8 cellular contexts compared by ENCODE assay signal in the genomic region with DNA sequence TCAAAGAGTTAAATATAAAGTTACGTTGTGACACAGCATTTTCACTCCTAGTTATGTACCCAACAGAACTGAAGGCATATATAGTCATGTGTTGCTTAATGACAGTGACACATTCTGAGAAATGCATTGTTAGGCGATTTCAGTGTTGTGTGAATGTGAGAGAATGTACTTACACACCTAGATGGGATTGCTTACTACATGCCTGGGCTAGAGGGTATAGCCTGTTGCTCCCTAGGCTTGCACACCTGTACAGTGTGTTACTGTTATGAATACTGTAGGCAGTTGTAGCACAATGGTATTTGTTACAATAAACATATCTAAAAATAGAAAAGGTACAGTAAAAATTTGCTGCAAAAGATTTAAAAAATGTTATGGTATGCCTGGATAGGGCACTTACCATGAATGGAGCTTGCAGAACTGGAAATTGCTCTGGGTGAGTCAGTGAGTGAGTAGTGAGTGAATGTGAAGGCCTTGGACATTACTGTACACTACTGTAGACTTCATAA.
A peak's percentile ranks its signal among the peaks of the same experiment; 100 is the strongest.
DNase-seq lines count a peak whose midpoint lies in the region; ATAC-seq and TF ChIP-seq lines count a peak whose summit lies in the region.

No MANE protein-coding gene starts in this region.

- peak; percentile 59 for DNase-seq in GM12865 (ENCODE audit: low read depth)
- DNase-seq in HFFc6 = peak; percentile 87
- DNase-seq in NOMO-1 treated with DMSO at 0.1 percent for 48 hours (lab: John Stamatoyannopoulos, UW; ENCODE audit: unreplicated experiment) = peak; percentile 89
- peak; percentile 34 for DNase-seq in fibroblast of pulmonary artery (ENCODE audit: low read depth)
- DNase-seq in CD4-positive, alpha-beta memory T cell = no peak
- no peak for DNase-seq in right atrium auricular region (ENCODE audit: low spot score)
- no peak for DNase-seq in left ventricle myocardium inferior

- peak overlapping the region; percentile 83 for H3K27ac Mint-ChIP-seq in HFFc6
- H3K27ac Mint-ChIP-seq in CD4-positive, alpha-beta memory T cell = no peak overlapping the region

- no peaks in the 10 kb centered on the region for H3K27me3 ChIP-seq in CD4-positive, alpha-beta memory T cell (ENCODE audit: insufficient read depth, low read length)
- H3K27me3 ChIP-seq in right atrium auricular region (no peaks in the 10 kb centered on the region), left ventricle myocardium inferior (ENCODE audit: low read depth) (no peaks in the 10 kb centered on the region)

- H3K36me3 Mint-ChIP-seq in HFFc6 (ENCODE audit: low read depth) = peaks cover 46% of the 10 kb centered on the region
- H3K36me3 Mint-ChIP-seq in CD4-positive, alpha-beta memory T cell = peaks cover 3 to 12% of the 10 kb centered on the region in 2 donors

- H3K4me1 ChIP-seq in CD4-positive, alpha-beta memory T cell (ENCODE audit: insufficient read depth, low read length) = no peaks in the 10 kb centered on the region
- H3K4me1 ChIP-seq in right atrium auricular region (no peaks in the 10 kb centered on the region), left ventricle myocardium inferior (peaks cover 8% of the 10 kb centered on the region)

- POLR2A ChIA-PET in CD4-positive, alpha-beta memory T cell (lab: Charles Lee; ENCODE audit: partially characterized antibody) = no interaction called here

- no peak overlapping the region for H3K27ac ChIP-seq in CD4-positive, alpha-beta memory T cell (ENCODE audit: low read depth, low read length)
- H3K27ac ChIP-seq in right atrium auricular region (no peak overlapping the region), left ventricle myocardium inferior (replicated peaks) (no peak overlapping the region)

- H3K9me3 ChIP-seq in CD4-positive, alpha-beta memory T cell (ENCODE audit: control insufficient read depth in 1 of 2, low read length in 2 of 2) = no peaks in the 10 kb centered on the region
- H3K9me3 ChIP-seq in right atrium auricular region (no peaks in the 10 kb centered on the region), left ventricle myocardium inferior (replicated peaks) (no peaks in the 10 kb centered on the region)

- no peak for ATAC-seq in HG02981 (IDR thresholded peaks at IDR 0.05; ENCODE audit: unreplicated experiment)

- H3K4me3 Mint-ChIP-seq in HFFc6 = peak overlapping the region; percentile 45
- H3K4me3 Mint-ChIP-seq in CD4-positive, alpha-beta memory T cell = no peak overlapping the region

- intact Hi-C loops in CD4-positive, alpha-beta memory T cell (cut with micrococcal nuclease) = no loop called here
- intact Hi-C loops in left ventricle myocardium inferior (cut with micrococcal nuclease) = no loop called here

- H3K27me3 Mint-ChIP-seq in HFFc6 (ENCODE audit: insufficient read depth) = no peaks in the 10 kb centered on the region
- no peaks in the 10 kb centered on the region for H3K27me3 Mint-ChIP-seq in CD4-positive, alpha-beta memory T cell

- no peaks in the 10 kb centered on the region for H3K36me3 ChIP-seq in CD4-positive, alpha-beta memory T cell (ENCODE audit: insufficient read depth, low read length)
- H3K36me3 ChIP-seq in right atrium auricular region = no peaks in the 10 kb centered on the region
- no peaks in the 10 kb centered on the region for H3K36me3 ChIP-seq in left ventricle myocardium inferior

- H3K4me1 Mint-ChIP-seq in HFFc6 (ENCODE audit: low read depth) = peaks cover 71% of the 10 kb centered on the region
- H3K4me1 Mint-ChIP-seq in CD4-positive, alpha-beta memory T cell = peaks cover 0 to 4% (median 1%) of the 10 kb centered on the region in 4 donors

- CTCF ChIA-PET in CD4-positive, alpha-beta memory T cell (lab: Charles Lee; ENCODE audit: partially characterized antibody) = no interaction called here

- TF ChIP-seq CTCF in GM12865 (IDR thresholded peaks at IDR 0.05; ENCODE audit: insufficient read depth, low read depth, low read length, missing control alignments) (no peak), HFFc6 (IDR thresholded peaks at IDR 0.05) (no peak), fibroblast of pulmonary artery (IDR thresholded peaks at IDR 0.05; ENCODE audit: low read length, missing control alignments) (no peak), right atrium auricular region (IDR thresholded peaks at IDR 0.05) (no peak), left ventricle myocardium inferior (IDR thresholded peaks at IDR 0.05; ENCODE audit: borderline replicate concordance) (no peak)

- H3K4me3 ChIP-seq in GM12865 (ENCODE audit: low read depth, low read length) (no peak overlapping the region), fibroblast of pulmonary artery (replicated peaks; ENCODE audit: low read depth, low read length) (no peak overlapping the region), right atrium auricular region (no peak overlapping the region), left ventricle myocardium inferior (no peak overlapping the region)
- H3K4me3 ChIP-seq in CD4-positive, alpha-beta memory T cell (ENCODE audit: low read length in 2 of 2) = no peak overlapping the region

- peaks cover 4% of the 10 kb centered on the region; the same call in 1 of the 2 replicates for H3K9me3 Mint-ChIP-seq in HFFc6
- peaks cover 0 to 3% (median 0%) of the 10 kb centered on the region in 8 donors for H3K9me3 Mint-ChIP-seq in CD4-positive, alpha-beta memory T cell

Comparison
In these comparisons a context has a peak if more than half of its experiments do, and no peak if none do; other contexts are left out.
1. DNase-seq: peak in GM12865 (single experiment), HFFc6 (single experiment), NOMO-1 treated with DMSO at 0.1 percent for 48 hours (single experiment) and fibroblast of pulmonary artery (single experiment); none in CD4-positive, alpha-beta memory T cell (0 of 5), right atrium auricular region (single experiment) and left ventricle myocardium inferior (single experiment).